Comparison of ENCODE assay signal across 16 cellular contexts in the genomic region with DNA sequence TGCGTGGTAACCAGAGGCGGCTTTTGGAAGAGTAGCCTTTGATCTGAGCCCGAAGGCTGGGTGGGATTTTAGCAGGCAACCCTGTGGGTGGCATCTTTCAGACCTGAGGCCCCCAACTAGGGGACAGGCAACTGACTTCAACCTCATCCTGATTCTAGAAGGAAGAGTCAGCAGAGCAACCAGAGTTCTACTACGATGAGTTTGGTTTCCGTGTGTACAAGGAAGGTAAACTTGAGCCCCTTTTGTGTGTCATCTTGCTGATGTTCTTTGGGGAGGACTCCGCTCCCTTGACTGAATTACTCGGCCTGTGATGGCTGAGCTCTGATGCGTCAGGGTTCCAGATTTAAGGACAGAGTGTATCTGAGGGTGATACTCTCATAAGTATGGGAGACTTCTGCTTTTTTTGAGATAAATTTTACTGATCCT. TPM values are rescaled to one million over a fixed set of nuclear protein-coding genes. Genes with fewer than 3 reads are reported as not detected.
A peak's percentile ranks its signal among the peaks of the same experiment; 100 is the strongest.
DNase-seq lines count a peak whose midpoint lies in the region; ATAC-seq and TF ChIP-seq lines count a peak whose summit lies in the region.
"Had no signal": no experiment of that assay in that cellular context is flagged by ENCODE, and none has a peak within 500 bp of the region (broad histone marks: within the 10 kb centered on the region; RNA-seq: fewer than 3 reads in every experiment).

No MANE protein-coding gene starts in this region.

- peaks cover 70% of the 10 kb centered on the region for H3K4me1 Mint-ChIP-seq in activated naive CD8-positive, alpha-beta T cell (ENCODE audit: low read depth)

- peaks cover 23% of the 10 kb centered on the region for H3K4me1 ChIP-seq in PC-9 (replicated peaks; ENCODE audit: insufficient read depth)
- H3K4me1 ChIP-seq: SJSA1 had no signal

- TF ChIP-seq CTCF in PC-9 (conservative IDR thresholded peaks at IDR 0.05), result no peak

- CTCF ChIA-PET in PC-9 (lab: Charles Lee), result no interaction called here

- peak overlapping the region; percentile 83 for H3K4me3 Mint-ChIP-seq in activated naive CD8-positive, alpha-beta T cell
- H3K4me3 Mint-ChIP-seq: nephron progenitor cell had no signal

- intact Hi-C loops in PC-9 (cut with micrococcal nuclease; ENCODE audit: unreplicated experiment), result no loop called here
- intact Hi-C loops in Right ventricle myocardium inferior (cut with DNase I), result no loop called here

- no peak overlapping the region for H3K4me3 ChIP-seq in PC-9
- H3K4me3 ChIP-seq: GM23248, SJSA1 had no signal

- BruUV-seq in PC-9 (replicated peaks; lab: Mats Ljungman, UMichigan), result no TSS peak

- no peak for ATAC-seq in Right ventricle myocardium inferior
- ATAC-seq: right cardiac atrium had no signal

- H3K27ac ChIP-seq in KOPT-K1 (ENCODE audit: low read depth, low read length, poor library complexity, severe bottlenecking), result peak overlapping the region; percentile 61
- no peak overlapping the region for H3K27ac ChIP-seq in PC-9
- H3K27ac ChIP-seq: GM23248, SJSA1 had no signal

- DNase-seq in activated CD4-positive, alpha-beta T cell treated with anti-CD3 and anti-CD28 coated beads for 48 hours, result peak; percentile 39
- DNase-seq in activated CD4-positive, alpha-beta T cell treated with anti-CD3 and anti-CD28 coated beads, Interleukin-2, amount 50 U/mL, for 4 hours, result no peak
- DNase-seq in stimulated activated CD8-positive, alpha-beta memory T cell treated with anti-CD3 and anti-CD28 coated beads, Interleukin-4, amount 100 ng/mL, for 48 hours, result peak; percentile 54
- no peak for DNase-seq in PC-9
- no peak for DNase-seq in cerebellum (ENCODE audit: low spot score)
- no peak for DNase-seq in Right ventricle myocardium inferior (ENCODE audit: missing footprints)
- DNase-seq: foreskin fibroblast, GM23248, KBM-7, NCI-H1417 treated with DMSO at 0.1 percent for 48 hours, NCI-H446, nephron progenitor cell, right cardiac atrium had no signal

- peak overlapping the region; percentile 89 for H3K27ac Mint-ChIP-seq in activated naive CD8-positive, alpha-beta T cell
- H3K27ac Mint-ChIP-seq: nephron progenitor cell had no signal

- H4K20me1 ChIP-seq in PC-9 (ENCODE audit: insufficient read depth), result no peaks in the 10 kb centered on the region

- H3K9me3 ChIP-seq in KOPT-K1 (ENCODE audit: insufficient read depth, low read length, poor library complexity, severe bottlenecking) (no peaks in the 10 kb centered on the region), PC-9 (ENCODE audit: insufficient read depth, low read depth) (no peaks in the 10 kb centered on the region)
- H3K9me3 ChIP-seq: SJSA1 had no signal

- POLR2A ChIA-PET in PC-9 (lab: Charles Lee; ENCODE audit: unreplicated experiment), result no interaction called here

- peaks cover 6% of the 10 kb centered on the region for H3K36me3 Mint-ChIP-seq in activated naive CD8-positive, alpha-beta T cell

- peaks cover 20% of the 10 kb centered on the region for H3F3A ChIP-seq in PC-9 (ENCODE audit: insufficient read depth, low read depth)

- peaks cover 10% of the 10 kb centered on the region; the same call in 1 of the 2 replicates for H3K79me2 ChIP-seq in PC-9 (ENCODE audit: low read depth)

- H3K4me2 ChIP-seq in PC-9, result no peak overlapping the region

- H3K27me3 Mint-ChIP-seq in activated naive CD8-positive, alpha-beta T cell, result no peaks in the 10 kb centered on the region

- H3K27me3 ChIP-seq in PC-9 (ENCODE audit: insufficient read depth, low read depth), result no peaks in the 10 kb centered on the region
- H3K27me3 ChIP-seq: SJSA1 had no signal

- H3K36me3 ChIP-seq in KOPT-K1 (ENCODE audit: insufficient read depth, low read length), result peaks cover 50% of the 10 kb centered on the region
- H3K36me3 ChIP-seq in PC-9 (ENCODE audit: low read depth), result peaks cover 20% of the 10 kb centered on the region

- H2AFZ ChIP-seq in PC-9, result no peak overlapping the region
- H2AFZ ChIP-seq: GM23248 had no signal

- H3K9me2 ChIP-seq in PC-9 (ENCODE audit: insufficient read depth), result no peaks in the 10 kb centered on the region

- H3K9me3 Mint-ChIP-seq in activated naive CD8-positive, alpha-beta T cell (ENCODE audit: low read depth), result no peaks in the 10 kb centered on the region
- H3K9me3 Mint-ChIP-seq: nephron progenitor cell had no signal

RNA-seq across cellular contexts. Expression of gene SGSM3, which starts 31.6 kb away (rescaled TPM):
- total RNA-seq in PC-9 (2021) (90.4 and 99.4 TPM in 2 replicates), cerebellum (32.7 TPM), Right ventricle myocardium inferior (36.8 TPM)

RNA-seq across cellular contexts. Expression of gene ADSL, which starts 55.7 kb away (rescaled TPM):
- total RNA-seq in PC-9 (2021) (56.2 and 66.2 TPM in 2 replicates), cerebellum (48.7 TPM), Right ventricle myocardium inferior (55.3 TPM)

Comparison
In these comparisons a context has a peak if more than half of its experiments do, and no peak if none do; other contexts are left out.
1. DNase-seq: peak in activated CD4-positive, alpha-beta T cell treated with anti-CD3 and anti-CD28 coated beads for 48 hours (single experiment) and stimulated activated CD8-positive, alpha-beta memory T cell treated with anti-CD3 and anti-CD28 coated beads, Interleukin-4, amount 100 ng/mL, for 48 hours (single experiment); none in activated CD4-positive, alpha-beta T cell treated with anti-CD3 and anti-CD28 coated beads, Interleukin-2, amount 50 U/mL, for 4 hours (0 of 2), PC-9 (0 of 2), cerebellum (single experiment) and Right ventricle myocardium inferior (single experiment).